8 cellular contexts compared by ENCODE assay signal in the genomic region with DNA sequence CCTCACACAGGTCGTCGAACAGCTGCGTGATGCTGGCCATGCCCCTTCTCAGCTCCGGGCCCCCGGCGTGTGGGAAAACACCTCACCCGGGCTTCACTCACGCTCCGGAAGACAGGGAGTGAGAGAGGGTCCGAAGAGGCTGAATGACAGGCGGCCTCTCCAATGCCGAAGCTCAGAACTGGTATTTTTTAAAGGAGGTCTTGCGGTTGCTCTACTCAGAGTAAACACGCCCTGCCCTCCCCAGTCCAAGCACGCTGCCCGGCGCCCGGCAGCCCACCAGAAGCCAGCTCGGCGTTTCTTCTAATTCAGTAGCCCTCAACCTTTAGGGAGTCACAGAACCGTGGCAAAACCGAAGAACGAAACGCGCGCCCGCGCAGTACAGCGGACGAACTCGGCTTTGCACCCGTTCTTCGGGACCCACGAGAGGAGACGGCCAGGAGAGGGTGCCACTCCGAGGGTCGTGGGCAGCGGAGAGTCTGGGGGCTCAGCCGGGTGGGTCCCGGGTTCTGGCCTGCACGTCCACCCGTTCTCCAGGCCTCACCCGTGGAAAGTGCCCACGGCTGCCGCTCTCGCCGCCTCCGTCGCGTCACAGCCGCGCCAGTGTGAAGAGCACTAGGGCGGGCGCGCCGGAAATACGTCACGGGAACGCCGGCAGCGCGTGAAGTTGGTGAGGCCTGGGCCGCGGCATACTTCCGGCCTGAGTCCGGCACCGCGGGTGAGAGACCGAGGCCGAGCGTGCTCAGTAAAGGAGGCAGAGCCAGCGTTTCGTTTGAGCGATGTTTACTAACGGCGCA. TPM values are rescaled to one million over a fixed set of nuclear protein-coding genes. Genes with fewer than 3 reads are reported as not detected.
DNase-seq lines count a peak whose midpoint lies in the region; ATAC-seq lines count a peak whose summit lies in the region.

A gene with protein sequence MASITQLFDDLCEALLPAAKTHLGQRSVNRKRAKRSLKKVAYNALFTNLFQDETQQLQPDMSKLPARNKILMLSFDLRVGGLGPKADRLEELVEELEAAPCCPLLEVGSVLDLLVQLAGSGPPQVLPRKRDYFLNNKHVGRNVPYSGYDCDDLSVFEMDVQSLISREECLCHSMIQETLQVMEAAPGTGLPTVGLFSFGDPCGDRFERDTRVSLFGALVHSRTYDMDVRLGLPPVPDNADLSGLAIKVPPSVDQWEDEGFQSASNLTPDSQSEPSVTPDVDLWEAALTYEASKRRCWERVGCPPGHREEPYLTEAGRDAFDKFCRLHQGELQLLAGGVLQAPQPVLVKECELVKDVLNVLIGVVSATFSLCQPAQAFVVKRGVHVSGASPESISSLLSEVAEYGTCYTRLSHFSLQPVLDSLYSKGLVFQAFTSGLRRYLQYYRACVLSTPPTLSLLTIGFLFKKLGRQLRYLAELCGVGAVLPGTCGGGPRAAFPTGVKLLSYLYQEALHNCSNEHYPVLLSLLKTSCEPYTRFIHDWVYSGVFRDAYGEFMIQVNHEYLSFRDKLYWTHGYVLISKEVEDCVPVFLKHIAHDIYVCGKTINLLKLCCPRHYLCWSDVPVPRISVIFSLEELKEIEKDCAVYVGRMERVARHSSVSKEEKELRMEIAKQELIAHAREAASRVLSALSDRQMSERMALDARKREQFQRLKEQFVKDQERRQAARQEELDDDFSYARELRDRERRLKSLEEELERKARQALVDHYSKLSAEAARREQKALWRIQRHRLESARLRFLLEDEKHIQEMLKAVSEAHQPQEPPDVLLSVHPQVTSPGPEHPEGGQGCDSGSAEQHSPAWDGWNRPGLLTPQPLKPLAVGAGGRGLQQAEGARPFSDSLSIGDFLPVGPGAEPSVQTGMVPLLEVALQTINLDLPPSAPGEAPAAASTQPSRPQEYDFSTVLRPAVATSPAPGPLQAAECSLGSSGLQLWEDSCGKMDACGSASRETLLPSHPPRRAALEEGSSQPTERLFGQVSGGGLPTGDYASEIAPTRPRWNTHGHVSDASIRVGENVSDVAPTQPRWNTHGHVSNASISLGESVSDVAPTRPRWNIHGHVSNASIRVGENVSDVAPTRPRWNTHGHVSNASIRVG (N-terminal part only) (minus strand): TSS at position 604 of the 794 bp plus-strand sequence. CDS start 564 bp downstream, at position 40.

- ATAC-seq in GM19438 (IDR thresholded peaks at IDR 0.05; ENCODE audit: low read depth, unreplicated experiment) = peak; percentile 67

- no peaks in the 10 kb centered on the region for H3K9me3 ChIP-seq in endocrine pancreas (ENCODE audit: control insufficient read depth, low read length)

- peak within 1 kb of the TSS; percentile 90 for H3K9ac ChIP-seq in endocrine pancreas (ENCODE audit: control insufficient read depth, insufficient read depth, low read length)

- H3K27me3 ChIP-seq in endocrine pancreas (ENCODE audit: control insufficient read depth, insufficient read depth, low read length) = no peaks in the 10 kb centered on the region

- H3K4me3 ChIP-seq in endocrine pancreas (ENCODE audit: control insufficient read depth, insufficient read depth, low read length) = peak within 1 kb of the TSS; percentile 81

- DNase-seq in CD1c-positive myeloid dendritic cell (ENCODE audit: extremely low spot score) = peak; percentile 97
- peak; percentile 88 for DNase-seq in HK-2 (ENCODE audit: unreplicated experiment)
- DNase-seq in NOMO-1 treated with DMSO at 0.1 percent for 48 hours (lab: John Stamatoyannopoulos, UW; ENCODE audit: unreplicated experiment) = peak; percentile 92
- peak; percentile 85 to 88 (median 85) for DNase-seq in activated CD8-positive, alpha-beta memory T cell treated with anti-CD3 and anti-CD28 coated beads for 48 hours (ENCODE audit: low read depth in 2 of 3, low spot score in 2 of 3)
- DNase-seq in mesenteric fat pad (ENCODE audit: low spot score) = peak; percentile 98
- peak; percentile 82 for DNase-seq in stimulated activated CD8-positive, alpha-beta memory T cell treated with anti-CD3 and anti-CD28 coated beads, Interleukin-15, amount 100 ng/mL, for 1 hour (ENCODE audit: low read depth)

- no peaks in the 10 kb centered on the region for H3K36me3 ChIP-seq in endocrine pancreas (ENCODE audit: control insufficient read depth, insufficient read depth, low read length)

- H3K4me1 ChIP-seq in endocrine pancreas (ENCODE audit: control insufficient read depth, insufficient read depth, low read length) = no peaks in the 10 kb centered on the region

RNA-seq across cellular contexts. Expression of the gene that starts here (rescaled TPM):
- 27.6 TPM for total RNA-seq in mesenteric fat pad

Comparison
In these comparisons a context has a peak if more than half of its experiments do, and no peak if none do; other contexts are left out.
1. Peak in every context shown above with its lines: DNase-seq, ATAC-seq and H3K4me3 ChIP-seq.